8 cellular contexts compared by ENCODE assay signal in genomic region chr2:206160124-206160806, GRCh38. TPM values are rescaled to one million over a fixed set of nuclear protein-coding genes. Genes with fewer than 3 reads are reported as not detected.
DNase-seq lines count a peak whose midpoint lies in the region; ATAC-seq and TF ChIP-seq lines count a peak whose summit lies in the region.

No MANE protein-coding gene starts in this region.

- H3K4me3 Mint-ChIP-seq in activated CD4-positive, alpha-beta T cell treated with anti-CD3 and anti-CD28 coated beads, Interleukin-2, amount 10 ng/mL, durations not matched to agents 24 days and 14 days = peak overlapping the region; percentile 97

- H3K4me1 Mint-ChIP-seq in activated CD4-positive, alpha-beta T cell treated with anti-CD3 and anti-CD28 coated beads, Interleukin-2, amount 10 ng/mL, durations not matched to agents 24 days and 14 days = peaks cover 38% of the 10 kb centered on the region

- H3K9me3 ChIP-seq in neuron (ENCODE audit: low read length) = no peaks in the 10 kb centered on the region

- intact Hi-C loops in activated CD4-positive, alpha-beta T cell treated with anti-CD3 and anti-CD28 coated beads, Interleukin-2, amount 10 ng/mL, durations not matched to agents 24 days and 14 days (cut with micrococcal nuclease) = loop anchor here (5.0 kb wide), 2 partner anchors 202 to 282 kb away; partner anchors contain the start of gene ADAM23

- H3K4me1 ChIP-seq in neuron (ENCODE audit: insufficient read depth, low read length) = peaks cover 12% of the 10 kb centered on the region

- peak overlapping the region; percentile 99 for H3K27ac Mint-ChIP-seq in activated CD4-positive, alpha-beta T cell treated with anti-CD3 and anti-CD28 coated beads, Interleukin-2, amount 10 ng/mL, durations not matched to agents 24 days and 14 days

- DNase-seq in GM03348 (ENCODE audit: low spot score) (peak; percentile 86), fibroblast of mammary gland (ENCODE audit: low read depth) (no peak), retina (no peak)
- DNase-seq in activated CD4-positive, alpha-beta T cell treated with anti-CD3 and anti-CD28 coated beads, Interleukin-2, amount 10 ng/mL, durations not matched to agents 24 days and 14 days = no peak
- no peak for DNase-seq in activated CD8-positive, alpha-beta memory T cell treated with anti-CD3 and anti-CD28 coated beads, Interleukin-2, amount 50 U/mL, for 4 hours

- H3K27me3 Mint-ChIP-seq in activated CD4-positive, alpha-beta T cell treated with anti-CD3 and anti-CD28 coated beads, Interleukin-2, amount 10 ng/mL, durations not matched to agents 24 days and 14 days = no peaks in the 10 kb centered on the region

- H3K36me3 Mint-ChIP-seq in activated CD4-positive, alpha-beta T cell treated with anti-CD3 and anti-CD28 coated beads, Interleukin-2, amount 10 ng/mL, durations not matched to agents 24 days and 14 days (ENCODE audit: low read depth) = peaks cover 58% of the 10 kb centered on the region

- H3K36me3 ChIP-seq in neuron (ENCODE audit: insufficient read depth, low read length) = peaks cover 41% of the 10 kb centered on the region

- H3K27me3 ChIP-seq in neuron (ENCODE audit: insufficient read depth, low read length) = no peaks in the 10 kb centered on the region

- peak overlapping the region; percentile 78 for H2AFZ ChIP-seq in neuron (ENCODE audit: low read depth, low read length)

- TF ChIP-seq CTCF in fibroblast of mammary gland (conservative IDR thresholded peaks at IDR 0.05; ENCODE audit: control insufficient read depth, insufficient read depth, low read depth, low read length) = no peak

- no peaks in the 10 kb centered on the region for H3K9me3 Mint-ChIP-seq in activated CD4-positive, alpha-beta T cell treated with anti-CD3 and anti-CD28 coated beads, Interleukin-2, amount 10 ng/mL, durations not matched to agents 24 days and 14 days

- ATAC-seq in GM19468 (IDR thresholded peaks at IDR 0.05; ENCODE audit: extremely low read depth, unreplicated experiment) (peak; percentile 27), HG03558 (IDR thresholded peaks at IDR 0.05; ENCODE audit: extremely low read depth, unreplicated experiment) (peak; percentile 19)

- H3K4me3 ChIP-seq in fibroblast of mammary gland (ENCODE audit: control insufficient read depth, low read depth, low read length) (peak overlapping the region; percentile 81), neuron (ENCODE audit: low read length) (peak overlapping the region; percentile 65)

RNA-seq across cellular contexts. Expression of gene EEF1B2, which starts 0.6 kb away (rescaled TPM):
- total RNA-seq in activated CD4-positive, alpha-beta T cell treated with anti-CD3 and anti-CD28 coated beads, Interleukin-2, amount 10 ng/mL, durations not matched to agents 24 days and 14 days = 761 and 768 TPM in 2 replicates

RNA-seq across cellular contexts. Expression of gene NDUFS1, which starts 1.0 kb away (rescaled TPM):
- 81.5 and 82.6 TPM in 2 replicates for total RNA-seq in activated CD4-positive, alpha-beta T cell treated with anti-CD3 and anti-CD28 coated beads, Interleukin-2, amount 10 ng/mL, durations not matched to agents 24 days and 14 days
